In genomic region chr12:118016424-118017264, GRCh38 we compare ENCODE assay signal across 1 cellular context.
TF ChIP-seq lines count a peak whose summit lies in the region.

A gene with protein sequence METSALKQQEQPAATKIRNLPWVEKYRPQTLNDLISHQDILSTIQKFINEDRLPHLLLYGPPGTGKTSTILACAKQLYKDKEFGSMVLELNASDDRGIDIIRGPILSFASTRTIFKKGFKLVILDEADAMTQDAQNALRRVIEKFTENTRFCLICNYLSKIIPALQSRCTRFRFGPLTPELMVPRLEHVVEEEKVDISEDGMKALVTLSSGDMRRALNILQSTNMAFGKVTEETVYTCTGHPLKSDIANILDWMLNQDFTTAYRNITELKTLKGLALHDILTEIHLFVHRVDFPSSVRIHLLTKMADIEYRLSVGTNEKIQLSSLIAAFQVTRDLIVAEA (plus strand): TSS chr12:118016703. CDS start chr12:118016828, 125 bp downstream.

TF ChIP-seq in HEK293, 187 proteins besides CTCF, POLR2A, EP300 and RAD21 (continued from another document):
- TF ChIP-seq, protein P1, sequence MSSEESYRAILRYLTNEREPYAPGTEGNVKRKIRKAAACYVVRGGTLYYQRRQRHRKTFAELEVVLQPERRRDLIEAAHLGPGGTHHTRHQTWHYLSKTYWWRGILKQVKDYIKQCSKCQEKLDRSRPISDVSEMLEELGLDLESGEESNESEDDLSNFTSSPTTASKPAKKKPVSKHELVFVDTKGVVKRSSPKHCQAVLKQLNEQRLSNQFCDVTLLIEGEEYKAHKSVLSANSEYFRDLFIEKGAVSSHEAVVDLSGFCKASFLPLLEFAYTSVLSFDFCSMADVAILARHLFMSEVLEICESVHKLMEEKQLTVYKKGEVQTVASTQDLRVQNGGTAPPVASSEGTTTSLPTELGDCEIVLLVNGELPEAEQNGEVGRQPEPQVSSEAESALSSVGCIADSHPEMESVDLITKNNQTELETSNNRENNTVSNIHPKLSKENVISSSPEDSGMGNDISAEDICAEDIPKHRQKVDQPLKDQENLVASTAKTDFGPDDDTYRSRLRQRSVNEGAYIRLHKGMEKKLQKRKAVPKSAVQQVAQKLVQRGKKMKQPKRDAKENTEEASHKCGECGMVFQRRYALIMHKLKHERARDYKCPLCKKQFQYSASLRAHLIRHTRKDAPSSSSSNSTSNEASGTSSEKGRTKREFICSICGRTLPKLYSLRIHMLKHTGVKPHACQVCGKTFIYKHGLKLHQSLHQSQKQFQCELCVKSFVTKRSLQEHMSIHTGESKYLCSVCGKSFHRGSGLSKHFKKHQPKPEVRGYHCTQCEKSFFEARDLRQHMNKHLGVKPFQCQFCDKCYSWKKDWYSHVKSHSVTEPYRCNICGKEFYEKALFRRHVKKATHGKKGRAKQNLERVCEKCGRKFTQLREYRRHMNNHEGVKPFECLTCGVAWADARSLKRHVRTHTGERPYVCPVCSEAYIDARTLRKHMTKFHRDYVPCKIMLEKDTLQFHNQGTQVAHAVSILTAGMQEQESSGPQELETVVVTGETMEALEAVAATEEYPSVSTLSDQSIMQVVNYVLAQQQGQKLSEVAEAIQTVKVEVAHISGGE (tag by site-specific recombination; conservative IDR thresholded peaks at IDR 0.05; ENCODE audit: low read depth), result 0 out of 2 replicates have a peak, but pooled peaks have one; percentile 13
- TF ChIP-seq ZNF423 (tag by site-specific recombination; IDR thresholded peaks at IDR 0.05) (no peak), BCL6B (tag by site-specific recombination; IDR thresholded peaks at IDR 0.05) (no peak), SP2 (tag by site-specific recombination; IDR thresholded peaks at IDR 0.05) (peak; percentile 80), ZNF157 (tag by site-specific recombination; IDR thresholded peaks at IDR 0.05) (no peak), ZNF530 (tag by site-specific recombination; IDR thresholded peaks at IDR 0.05; ENCODE audit: low read depth) (no peak), OSR2 (tag by site-specific recombination; IDR thresholded peaks at IDR 0.05) (no peak), ZNF16 (tag by site-specific recombination; IDR thresholded peaks at IDR 0.05; ENCODE audit: low read depth) (no peak), ZNF658 (tag by site-specific recombination; IDR thresholded peaks at IDR 0.05) (no peak), SCRT2 (tag by site-specific recombination; IDR thresholded peaks at IDR 0.05) (no peak), ZNF350 (tag by site-specific recombination; IDR thresholded peaks at IDR 0.05) (no peak), ZNF146 (tag by site-specific recombination; IDR thresholded peaks at IDR 0.05) (no peak), ZNF221 (tag by site-specific recombination; IDR thresholded peaks at IDR 0.05; ENCODE audit: borderline replicate concordance) (no peak), ZNF175 (tag by site-specific recombination; IDR thresholded peaks at IDR 0.05) (no peak), ZNF341 (tag by site-specific recombination; IDR thresholded peaks at IDR 0.05; ENCODE audit: low read depth) (no peak), ZNF302 (tag by site-specific recombination; IDR thresholded peaks at IDR 0.05; ENCODE audit: low read depth) (no peak), REPIN1 (tag by site-specific recombination; IDR thresholded peaks at IDR 0.05; ENCODE audit: low read depth) (no peak), ZNF76 (tag by site-specific recombination; IDR thresholded peaks at IDR 0.05; ENCODE audit: borderline replicate concordance, low read depth) (peak; percentile 69; the same call in 1 of the 2 replicates), ZNF768 (tag by site-specific recombination; IDR thresholded peaks at IDR 0.05) (no peak; the same call in 1 of the 2 replicates), ZBTB10 (tag by site-specific recombination; IDR thresholded peaks at IDR 0.05) (peak; percentile 73; the same call in 1 of the 2 replicates), ZNF600 (tag by site-specific recombination; IDR thresholded peaks at IDR 0.05) (peak; percentile 96), ZNF843 (tag by site-specific recombination; IDR thresholded peaks at IDR 0.05) (peak; percentile 67; the same call in 1 of the 2 replicates), ZNF37A (tag by site-specific recombination; IDR thresholded peaks at IDR 0.05) (no peak), TCF7L2 (IDR thresholded peaks at IDR 0.05; ENCODE audit: borderline replicate concordance, low read depth, low read length) (no peak), KLF10 (tag by site-specific recombination; IDR thresholded peaks at IDR 0.05) (peak; percentile 65; the same call in 1 of the 2 replicates), ZNF677 (tag by site-specific recombination; IDR thresholded peaks at IDR 0.05) (no peak), ZNF394 (tag by site-specific recombination; IDR thresholded peaks at IDR 0.05; ENCODE audit: borderline replicate concordance) (peak; percentile 30; the same call in 1 of the 2 replicates), ZNF174 (tag by site-specific recombination; IDR thresholded peaks at IDR 0.05) (no peak), ZNF239 (tag by site-specific recombination; IDR thresholded peaks at IDR 0.05) (no peak), ZNF449 (tag by site-specific recombination; IDR thresholded peaks at IDR 0.05) (no peak), ZSCAN23 (tag by site-specific recombination; IDR thresholded peaks at IDR 0.05) (0 out of 2 replicates have a peak, but pooled peaks have one; percentile 37), GLIS1 (tag by site-specific recombination; IDR thresholded peaks at IDR 0.05) (peak; percentile 83), ZNF366 (tag by site-specific recombination; conservative IDR thresholded peaks at IDR 0.05) (no peak), ZNF2 (tag by site-specific recombination; IDR thresholded peaks at IDR 0.05) (peak; percentile 70; the same call in 1 of the 2 replicates), ZNF830 (tag by site-specific recombination; IDR thresholded peaks at IDR 0.05; ENCODE audit: low read depth) (no peak), ZNF670 (tag by site-specific recombination; IDR thresholded peaks at IDR 0.05; ENCODE audit: low read depth) (no peak)
- TF ChIP-seq, protein P2, sequence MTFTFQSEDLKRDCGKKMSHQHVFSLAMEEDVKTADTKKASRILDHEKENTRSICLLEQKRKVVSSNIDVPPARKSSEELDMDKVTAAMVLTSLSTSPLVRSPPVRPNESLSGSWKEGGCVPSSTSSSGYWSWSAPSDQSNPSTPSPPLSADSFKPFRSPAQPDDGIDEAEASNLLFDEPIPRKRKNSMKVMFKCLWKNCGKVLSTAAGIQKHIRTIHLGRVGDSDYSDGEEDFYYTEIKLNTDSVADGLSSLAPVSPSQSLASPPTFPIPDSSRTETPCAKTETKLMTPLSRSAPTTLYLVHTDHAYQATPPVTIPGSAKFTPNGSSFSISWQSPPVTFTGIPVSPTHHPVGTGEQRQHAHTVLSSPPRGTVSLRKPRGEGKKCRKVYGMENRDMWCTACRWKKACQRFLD (tag by site-specific recombination; IDR thresholded peaks at IDR 0.05), result no peak
